ENCODE assay signal across 28 cellular contexts in genomic region chr7:108723343-108723957, GRCh38.
DNase-seq lines count a peak whose midpoint lies in the region; ATAC-seq and TF ChIP-seq lines count a peak whose summit lies in the region.
"Had no signal": no experiment of that assay in that cellular context is flagged by ENCODE, and none has a peak within 500 bp of the region (broad histone marks: within the 10 kb centered on the region; RNA-seq: fewer than 3 reads in every experiment).

No MANE protein-coding gene starts in this region.

- no peaks in the 10 kb centered on the region for H3K36me3 ChIP-seq in BE2C
- H3K36me3 ChIP-seq: transverse colon had no signal

- no peaks in the 10 kb centered on the region for H3K36me3 Mint-ChIP-seq in nephron progenitor cell (ENCODE audit: low read depth)
- H3K36me3 Mint-ChIP-seq in activated T-cell treated with anti-CD3 and anti-CD28 coated beads, Interleukin-2, amount 50 U/mL, for 72 hours (ENCODE audit: insufficient read depth in 2 of 2): no peaks in the 10 kb centered on the region
- H3K36me3 Mint-ChIP-seq: activated CD4-positive, alpha-beta memory T cell treated with anti-CD3 and anti-CD28 coated beads for 36 hours; activated naive CD4-positive, alpha-beta T cell treated with anti-CD3 and anti-CD28 coated beads, Interleukin-2, amount 10 ng/mL, durations not matched to agents 7 days and 5 days; CD14-positive monocyte; naive B cell; stimulated activated memory B cell treated with anti-CD40 and anti-IgM and Interleukin-4, amounts not matched to agents 10 μg/mL and 1 μg/mL and 100 μg/mL, for 72 hours had no signal

- H3K9me3 Mint-ChIP-seq in nephron progenitor cell: no peaks in the 10 kb centered on the region
- peaks cover 2 to 3% of the 10 kb centered on the region in 2 donors for H3K9me3 Mint-ChIP-seq in activated T-cell treated with anti-CD3 and anti-CD28 coated beads, Interleukin-2, amount 50 U/mL, for 72 hours
- H3K9me3 Mint-ChIP-seq: activated CD4-positive, alpha-beta memory T cell treated with anti-CD3 and anti-CD28 coated beads for 36 hours; activated naive CD4-positive, alpha-beta T cell treated with anti-CD3 and anti-CD28 coated beads, Interleukin-2, amount 10 ng/mL, durations not matched to agents 7 days and 5 days; stimulated activated memory B cell treated with anti-CD40 and anti-IgM and Interleukin-4, amounts not matched to agents 10 μg/mL and 1 μg/mL and 100 μg/mL, for 72 hours had no signal

- TF ChIP-seq CTCF in BE2C (IDR thresholded peaks at IDR 0.05; ENCODE audit: low read depth, low read length) (no peak), nephron progenitor cell (IDR thresholded peaks at IDR 0.05) (no peak)

- 0 out of 2 replicates have a peak, but pooled peaks cover 2% of the 10 kb centered on the region for H3K4me1 ChIP-seq in BE2C
- H3K4me1 ChIP-seq: body of pancreas, transverse colon had no signal

- H3K9me3 ChIP-seq in BE2C: no peaks in the 10 kb centered on the region
- H3K9me3 ChIP-seq: body of pancreas, transverse colon had no signal

- no peaks in the 10 kb centered on the region for H3K4me1 Mint-ChIP-seq in nephron progenitor cell
- H3K4me1 Mint-ChIP-seq in activated T-cell treated with anti-CD3 and anti-CD28 coated beads, Interleukin-2, amount 50 U/mL, for 72 hours (ENCODE audit: low read depth): no peaks in the 10 kb centered on the region
- H3K4me1 Mint-ChIP-seq: activated naive CD4-positive, alpha-beta T cell treated with anti-CD3 and anti-CD28 coated beads, Interleukin-2, amount 10 ng/mL, durations not matched to agents 7 days and 5 days; activated T-helper 17 cell treated with anti-CD3 and anti-CD28 coated beads, Interleukin-2, amount 50 U/mL, for 72 hours; CD14-positive monocyte; naive B cell; stimulated activated memory B cell treated with anti-CD40 and anti-IgM and Interleukin-4, amounts not matched to agents 10 μg/mL and 1 μg/mL and 100 μg/mL, for 72 hours had no signal

- ATAC-seq in SK-N-SH treated with all-trans-retinoic acid at 6 μM for 48 hours: no peak
- ATAC-seq in activated T-cell treated with anti-CD3 and anti-CD28 coated beads, Interleukin-2, amount 50 U/mL, for 72 hours (replicated peaks in 1 of 2): no peak
- ATAC-seq in GM21381 (IDR thresholded peaks at IDR 0.05; ENCODE audit: unreplicated experiment): no peak
- ATAC-seq in HG03039 (IDR thresholded peaks at IDR 0.05; ENCODE audit: unreplicated experiment): no peak
- ATAC-seq: activated T-helper 17 cell treated with anti-CD3 and anti-CD28 coated beads, Interleukin-2, amount 50 U/mL, for 72 hours; body of pancreas; esophagus mucosa; K562; stimulated activated memory B cell treated with anti-CD40 and anti-IgM and Interleukin-4, amounts not matched to agents 10 μg/mL and 1 μg/mL and 100 μg/mL, for 72 hours had no signal

- H3K27me3 Mint-ChIP-seq in nephron progenitor cell (ENCODE audit: low read depth, poor library complexity): peaks cover 15% of the 10 kb centered on the region
- H3K27me3 Mint-ChIP-seq in activated T-cell treated with anti-CD3 and anti-CD28 coated beads, Interleukin-2, amount 50 U/mL, for 72 hours (ENCODE audit: low read depth): no peaks in the 10 kb centered on the region
- H3K27me3 Mint-ChIP-seq: activated CD4-positive, alpha-beta memory T cell treated with anti-CD3 and anti-CD28 coated beads for 36 hours; activated naive CD4-positive, alpha-beta T cell treated with anti-CD3 and anti-CD28 coated beads, Interleukin-2, amount 10 ng/mL, durations not matched to agents 7 days and 5 days; activated T-helper 17 cell treated with anti-CD3 and anti-CD28 coated beads, Interleukin-2, amount 50 U/mL, for 72 hours; stimulated activated memory B cell treated with anti-CD40 and anti-IgM and Interleukin-4, amounts not matched to agents 10 μg/mL and 1 μg/mL and 100 μg/mL, for 72 hours had no signal

- H3K27me3 ChIP-seq in BE2C: peaks cover 4% of the 10 kb centered on the region
- H3K27me3 ChIP-seq: body of pancreas, transverse colon had no signal

- H3K4me3 ChIP-seq in BE2C (ENCODE audit: low read depth, low read length): no peak overlapping the region
- H3K4me3 ChIP-seq: body of pancreas, K562, PC-9, transverse colon had no signal

- H3K27ac Mint-ChIP-seq in nephron progenitor cell: no peak overlapping the region
- no peak overlapping the region for H3K27ac Mint-ChIP-seq in activated T-cell treated with anti-CD3 and anti-CD28 coated beads, Interleukin-2, amount 50 U/mL, for 72 hours
- H3K27ac Mint-ChIP-seq: activated CD4-positive, alpha-beta memory T cell treated with anti-CD3 and anti-CD28 coated beads for 36 hours; activated naive CD4-positive, alpha-beta T cell treated with anti-CD3 and anti-CD28 coated beads, Interleukin-2, amount 10 ng/mL, durations not matched to agents 7 days and 5 days; activated T-helper 17 cell treated with anti-CD3 and anti-CD28 coated beads, Interleukin-2, amount 50 U/mL, for 72 hours; CD14-positive monocyte; stimulated activated memory B cell treated with anti-CD40 and anti-IgM and Interleukin-4, amounts not matched to agents 10 μg/mL and 1 μg/mL and 100 μg/mL, for 72 hours had no signal

- peak; percentile 14 for DNase-seq in BE2C
- peak; percentile 96 for DNase-seq in DMS53 (lab: John Stamatoyannopoulos, UW)
- DNase-seq in nephron progenitor cell: peak; percentile 2
- DNase-seq in activated T-cell treated with anti-CD3 and anti-CD28 coated beads, Interleukin-2, amount 50 U/mL, for 72 hours: no peak
- DNase-seq in occipital lobe (lab: John Stamatoyannopoulos, UW): no peak
- DNase-seq: activated CD4-positive, alpha-beta memory T cell treated with anti-CD3 and anti-CD28 coated beads for 36 hours; activated CD4-positive, alpha-beta T cell treated with anti-CD3 and anti-CD28 coated beads for 1 hour; activated naive CD4-positive, alpha-beta T cell treated with anti-CD3 and anti-CD28 coated beads, Interleukin-2, amount 10 ng/mL, durations not matched to agents 7 days and 5 days; body of pancreas; cerebellar nuclear complex; dermis blood vessel endothelial cell; H7; head of caudate nucleus; kidney; naive B cell; NCI-H1092 treated with DMSO at 0.1 percent for 48 hours; NCI-H510A treated with DMSO at 0.1 percent for 48 hours; PC-9; T-helper 2 cell; transverse colon had no signal

- H3K4me3 Mint-ChIP-seq in nephron progenitor cell: no peak overlapping the region
- H3K4me3 Mint-ChIP-seq in activated T-cell treated with anti-CD3 and anti-CD28 coated beads, Interleukin-2, amount 50 U/mL, for 72 hours: no peak overlapping the region
- H3K4me3 Mint-ChIP-seq: activated CD4-positive, alpha-beta memory T cell treated with anti-CD3 and anti-CD28 coated beads for 36 hours; activated naive CD4-positive, alpha-beta T cell treated with anti-CD3 and anti-CD28 coated beads, Interleukin-2, amount 10 ng/mL, durations not matched to agents 7 days and 5 days; activated T-helper 17 cell treated with anti-CD3 and anti-CD28 coated beads, Interleukin-2, amount 50 U/mL, for 72 hours; CD14-positive monocyte; naive B cell; stimulated activated memory B cell treated with anti-CD40 and anti-IgM and Interleukin-4, amounts not matched to agents 10 μg/mL and 1 μg/mL and 100 μg/mL, for 72 hours had no signal

TF ChIP-seq in SK-N-SH treated with all-trans-retinoic acid at 6 μM for 48 hours, 23 proteins besides CTCF, POLR2A, EP300 and RAD21:
- TF ChIP-seq ZNF565 (CRISPR knock-in tag; conservative IDR thresholded peaks at IDR 0.05; ENCODE audit: low read depth): no peak
- peak; percentile 29; the same call in 1 of the 2 replicates for TF ChIP-seq TSHZ2 (CRISPR knock-in tag; IDR thresholded peaks at IDR 0.05)

Comparison
In these comparisons a context has a peak if more than half of its experiments do, and no peak if none do; other contexts are left out.
1. DNase-seq: peak in BE2C (single experiment), DMS53 (single experiment) and nephron progenitor cell (single experiment); none in activated T-cell treated with anti-CD3 and anti-CD28 coated beads, Interleukin-2, amount 50 U/mL, for 72 hours (0 of 2) and occipital lobe (single experiment).